Comparison of ENCODE assay signal across 10 cellular contexts in genomic region chr10:73166972-73167371, GRCh38. TPM values are rescaled to one million over a fixed set of nuclear protein-coding genes. Genes with fewer than 3 reads are reported as not detected.
A peak's percentile ranks its signal among the peaks of the same experiment; 100 is the strongest.
DNase-seq lines count a peak whose midpoint lies in the region; TF ChIP-seq lines count a peak whose summit lies in the region.
"Had no signal": no experiment of that assay in that cellular context is flagged by ENCODE, and none has a peak within 500 bp of the region (broad histone marks: within the 10 kb centered on the region; RNA-seq: fewer than 3 reads in every experiment).

No MANE protein-coding gene starts in this region.

- H3K36me3 ChIP-seq in KMS-11 (ENCODE audit: insufficient read depth), result no peaks in the 10 kb centered on the region; the same call in 1 of the 2 replicates
- no peaks in the 10 kb centered on the region for H3K36me3 ChIP-seq in colonic mucosa

- no peaks in the 10 kb centered on the region for H3K27me3 Mint-ChIP-seq in nephron (ENCODE audit: low read depth)

- peaks cover 3% of the 10 kb centered on the region for H3K9me3 Mint-ChIP-seq in nephron

- peak overlapping the region; percentile 97 to 98 (median 98) for H3K27ac Mint-ChIP-seq in nephron

- H3K9ac ChIP-seq in KMS-11, result peak overlapping the region; percentile 76; the same call in 1 of the 2 replicates
- peak overlapping the region in 1 of 2 donors; percentile 94 for H3K9ac ChIP-seq in colonic mucosa (ENCODE audit: low read depth in 2 of 2, low read length in 2 of 2)

- H3K4me2 ChIP-seq in KMS-11, result peak overlapping the region; percentile 76

- H3K27ac ChIP-seq in KMS-11 (0 out of 2 replicates have a peak overlapping the region, but pooled peaks have one; percentile 77), colonic mucosa (no peak overlapping the region)

- no peaks in the 10 kb centered on the region for H3K27me3 ChIP-seq in KMS-11 (ENCODE audit: insufficient read depth, low read depth)
- H3K27me3 ChIP-seq in colonic mucosa, result no peaks in the 10 kb centered on the region

- no peak overlapping the region for H2AFZ ChIP-seq in KMS-11 (ENCODE audit: low read depth)

- H3K4me1 ChIP-seq in KMS-11 (ENCODE audit: low read depth, poor library complexity, severe bottlenecking), result peaks cover 19% of the 10 kb centered on the region
- H3K4me1 ChIP-seq in colonic mucosa, result no peaks in the 10 kb centered on the region

- intact Hi-C loops in colonic mucosa (cut with DNase I), result loop anchor here (5.0 kb wide), 1 partner anchor 70 kb away; the partner anchor contains the start of gene P4HA1

- H3K4me3 Mint-ChIP-seq in nephron, result peak overlapping the region; percentile 98 to 99 (median 99)

- peaks cover 25% of the 10 kb centered on the region for H3K4me1 Mint-ChIP-seq in nephron

- no peak for DNase-seq in AG10803 (ENCODE audit: low read depth)
- DNase-seq in colonic mucosa, result no peak
- no peak for DNase-seq in UCSD-AML1 (lab: John Stamatoyannopoulos, UW; ENCODE audit: unreplicated experiment)
- DNase-seq in LoVo (ENCODE audit: low spot score), result no peak
- DNase-seq in anterior cingulate cortex (lab: John Stamatoyannopoulos, UW), result no peak
- no peak for DNase-seq in NK-92 (lab: John Stamatoyannopoulos, UW; ENCODE audit: unreplicated experiment)
- DNase-seq: activated CD4-positive, alpha-beta T cell treated with anti-CD3 and anti-CD28 coated beads, Interleukin-2, amount 50 U/mL, for 1 hour; mesendoderm had no signal

- TF ChIP-seq CTCF in AG10803 (conservative IDR thresholded peaks at IDR 0.05; ENCODE audit: low read length) (no peak), KMS-11 (conservative IDR thresholded peaks at IDR 0.05; ENCODE audit: low read depth, low read length) (no peak), colonic mucosa (IDR thresholded peaks at IDR 0.05) (no peak), nephron (IDR thresholded peaks at IDR 0.05; ENCODE audit: unreplicated experiment in 3 of 3) (no peak)

- H3K36me3 Mint-ChIP-seq in nephron (ENCODE audit: low read depth), result peaks cover 46% of the 10 kb centered on the region

- peaks cover 35% of the 10 kb centered on the region for H3K79me2 ChIP-seq in KMS-11 (ENCODE audit: insufficient read depth, low read depth)

- H3K4me3 ChIP-seq in AG10803 (ENCODE audit: low read length) (peak overlapping the region; percentile 100), KMS-11 (IDR thresholded peaks at IDR 0.05; ENCODE audit: insufficient read depth, low read depth, low read length) (no peak overlapping the region), colonic mucosa (peak overlapping the region; percentile 66)

- no peaks in the 10 kb centered on the region for H3K9me3 ChIP-seq in colonic mucosa

- no peaks in the 10 kb centered on the region for H4K20me1 ChIP-seq in KMS-11 (ENCODE audit: insufficient read depth)

RNA-seq across cellular contexts. Expression of gene ECD, which starts 0.8 kb away (rescaled TPM):
- 10 to 100 TPM; 17.1 to 18.2 TPM for total RNA-seq in colonic mucosa

RNA-seq across cellular contexts. Expression of gene FAM149B1, which starts 0.9 kb away (rescaled TPM):
- 10 to 100 TPM; 14.0 to 16.4 TPM for total RNA-seq in colonic mucosa

RNA-seq across cellular contexts. Expression of gene NUDT13, which starts 56.7 kb away (rescaled TPM):
- 1 to 10 TPM; 1.8 to 1.9 TPM for total RNA-seq in colonic mucosa
